8 cellular contexts compared by ENCODE assay signal in the genomic region with DNA sequence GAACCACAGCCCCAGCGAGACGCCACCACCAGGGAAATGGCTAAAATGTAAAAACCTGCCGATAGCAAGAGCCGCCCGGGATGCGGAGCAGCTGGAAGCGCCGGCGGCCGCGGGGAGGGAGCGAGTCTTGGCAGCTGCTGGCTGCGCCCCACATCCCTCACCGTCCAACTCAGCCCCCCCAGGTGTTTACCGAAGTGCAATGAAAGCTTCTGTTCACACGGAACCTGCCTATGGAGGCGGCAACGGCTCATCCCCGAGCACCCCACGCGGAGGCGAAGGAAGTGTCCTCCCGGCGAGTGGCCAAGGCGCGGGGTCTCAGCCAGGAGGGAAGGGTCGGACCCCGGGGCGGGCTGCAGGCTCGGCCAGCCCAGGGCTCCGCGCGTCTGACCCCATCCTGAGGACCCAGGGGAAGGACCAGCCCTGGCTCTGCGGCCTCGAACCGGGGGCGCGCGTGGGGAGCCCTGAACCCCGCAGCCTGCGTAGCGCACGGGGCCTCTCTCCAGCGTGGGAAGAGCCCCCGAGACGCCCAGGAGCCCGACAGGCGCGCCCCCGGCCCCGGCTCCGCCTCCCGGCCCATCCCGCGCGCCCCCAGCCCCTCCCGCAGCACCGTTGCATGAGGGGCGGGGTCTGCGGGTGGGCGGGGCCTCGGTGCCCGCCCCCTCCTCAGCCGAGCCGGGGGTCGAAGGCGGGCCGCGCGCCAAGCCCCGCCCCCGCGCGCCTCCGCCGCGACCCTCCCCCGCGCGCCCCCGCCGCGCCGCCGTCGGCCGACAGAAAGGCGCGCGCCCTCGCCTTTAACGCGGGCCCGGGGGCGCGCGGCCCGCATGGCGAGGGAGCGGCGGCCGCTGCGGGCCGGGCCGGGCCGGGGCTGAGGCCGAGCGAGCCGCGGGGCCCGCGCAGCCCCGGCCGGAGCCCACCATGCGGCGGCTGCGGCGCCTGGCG. TPM values are rescaled to one million over a fixed set of nuclear protein-coding genes. Genes with fewer than 3 reads are reported as not detected.
DNase-seq lines count a peak whose midpoint lies in the region; ATAC-seq and TF ChIP-seq lines count a peak whose summit lies in the region.

Gene DIPK1B, plus strand, starts transcription at position 822 of the 939 bp plus-strand sequence. Its CDS starts 94 bp downstream, at position 916.

- peak within 1 kb of the TSS in 3 of 4 donors; percentile 57 to 74 (median 67) for H3K4me3 Mint-ChIP-seq in CD4-positive, CD25-positive, alpha-beta regulatory T cell
- H3K4me3 Mint-ChIP-seq in activated B cell treated with CpG ODN at 0.5 μM for 24 hours, result peak within 1 kb of the TSS; percentile 69

- ATAC-seq in CD4-positive, CD25-positive, alpha-beta regulatory T cell (ENCODE audit: low read depth in 2 of 2), result peak; percentile 10 to 28
- peak; percentile 53 for ATAC-seq in activated B cell treated with CpG ODN at 0.5 μM for 24 hours (ENCODE audit: low read depth)
- no peak for ATAC-seq in HG02885 (IDR thresholded peaks at IDR 0.05; ENCODE audit: poor library complexity, unreplicated experiment)

- no peaks in the 10 kb centered on the region for H3K27me3 ChIP-seq in CD4-positive, CD25-positive, alpha-beta regulatory T cell (ENCODE audit: control insufficient read depth, insufficient read depth, low read length)
- no peaks in the 10 kb centered on the region for H3K27me3 ChIP-seq in left ventricle myocardium inferior (ENCODE audit: low read depth)

- no peak for TF ChIP-seq CTCF in LNCaP clone FGC (IDR thresholded peaks at IDR 0.05; ENCODE audit: control insufficient read depth, extremely low read depth, insufficient read depth)
- no peak for TF ChIP-seq CTCF in activated B cell treated with CpG ODN at 0.5 μM for 24 hours (IDR thresholded peaks at IDR 0.05)
- no peak for TF ChIP-seq CTCF in left ventricle myocardium inferior (IDR thresholded peaks at IDR 0.05; ENCODE audit: borderline replicate concordance)

- intact Hi-C loops in activated B cell treated with CpG ODN at 0.5 μM for 24 hours (cut with micrococcal nuclease), result loop anchor here (10.0 kb wide), 1 partner anchor 47 kb away; the partner anchor contains the start of gene EGFL7
- intact Hi-C loops in left ventricle myocardium inferior (cut with micrococcal nuclease), result no loop called here

- peaks cover 0 to 7% (median 0%) of the 10 kb centered on the region in 4 donors for H3K4me1 Mint-ChIP-seq in CD4-positive, CD25-positive, alpha-beta regulatory T cell
- peaks cover 24% of the 10 kb centered on the region for H3K4me1 Mint-ChIP-seq in activated B cell treated with CpG ODN at 0.5 μM for 24 hours

- no peaks in the 10 kb centered on the region for H3K9me3 ChIP-seq in CD4-positive, CD25-positive, alpha-beta regulatory T cell (ENCODE audit: control insufficient read depth in 2 of 2, low read length in 2 of 2)
- no peaks in the 10 kb centered on the region for H3K9me3 ChIP-seq in left ventricle myocardium inferior (replicated peaks)

- H3K27me3 Mint-ChIP-seq in CD4-positive, CD25-positive, alpha-beta regulatory T cell, result peaks cover 30% of the 10 kb centered on the region
- H3K27me3 Mint-ChIP-seq in activated B cell treated with CpG ODN at 0.5 μM for 24 hours, result peaks cover 14% of the 10 kb centered on the region

- POLR2A ChIA-PET in activated B cell treated with CpG ODN at 0.5 μM for 24 hours (lab: Charles Lee), result interaction anchor here (0.9 to 8.2 kb wide), 3 partner anchors 15 to 383 kb away, joined by 5 to 68 read pairs (median 7); no protein-coding TSS in a partner anchor

- no peaks in the 10 kb centered on the region for H3K9me3 Mint-ChIP-seq in CD4-positive, CD25-positive, alpha-beta regulatory T cell
- H3K9me3 Mint-ChIP-seq in activated B cell treated with CpG ODN at 0.5 μM for 24 hours, result no peaks in the 10 kb centered on the region

- CTCF ChIA-PET in activated B cell treated with CpG ODN at 0.5 μM for 24 hours (lab: Charles Lee), result no interaction called here

- no peak within 1 kb of the TSS for H3K4me3 ChIP-seq in CD4-positive, CD25-positive, alpha-beta regulatory T cell (ENCODE audit: low read depth, low read length)
- H3K4me3 ChIP-seq in LNCaP clone FGC (ENCODE audit: low read depth, low read length), result peak within 1 kb of the TSS; percentile 79
- peak within 1 kb of the TSS; percentile 81 for H3K4me3 ChIP-seq in left ventricle myocardium inferior
- peak within 1 kb of the TSS; percentile 53 for H3K4me3 ChIP-seq in skeletal muscle cell (ENCODE audit: low read depth, low read length)

- H3K27ac Mint-ChIP-seq in CD4-positive, CD25-positive, alpha-beta regulatory T cell, result no peak within 1 kb of the TSS
- H3K27ac Mint-ChIP-seq in activated B cell treated with CpG ODN at 0.5 μM for 24 hours, result no peak within 1 kb of the TSS

- no peak for DNase-seq in CD4-positive, CD25-positive, alpha-beta regulatory T cell
- DNase-seq in LNCaP clone FGC (ENCODE audit: low read depth), result no peak
- no peak for DNase-seq in activated B cell treated with CpG ODN at 0.5 μM for 24 hours
- DNase-seq in left ventricle myocardium inferior, result no peak
- DNase-seq in skeletal muscle cell (ENCODE audit: low read depth), result no peak
- DNase-seq in DMS79 (lab: John Stamatoyannopoulos, UW), result no peak
- DNase-seq in SHP77 treated with DMSO at 0.1 percent for 48 hours (lab: John Stamatoyannopoulos, UW), result no peak

- H3K36me3 Mint-ChIP-seq in CD4-positive, CD25-positive, alpha-beta regulatory T cell, result no peaks in the 10 kb centered on the region
- H3K36me3 Mint-ChIP-seq in activated B cell treated with CpG ODN at 0.5 μM for 24 hours (ENCODE audit: low read depth), result no peaks in the 10 kb centered on the region

- H3K27ac ChIP-seq in CD4-positive, CD25-positive, alpha-beta regulatory T cell (ENCODE audit: insufficient read depth, low read length, poor library complexity, severe bottlenecking), result no peak within 1 kb of the TSS
- peak within 1 kb of the TSS; percentile 91 for H3K27ac ChIP-seq in left ventricle myocardium inferior (replicated peaks)

- H3K4me1 ChIP-seq in CD4-positive, CD25-positive, alpha-beta regulatory T cell (ENCODE audit: control insufficient read depth, insufficient read depth, low read length, poor library complexity, severe bottlenecking), result peaks cover 9% of the 10 kb centered on the region
- H3K4me1 ChIP-seq in left ventricle myocardium inferior, result peaks cover 48% of the 10 kb centered on the region

- no peaks in the 10 kb centered on the region for H3K36me3 ChIP-seq in CD4-positive, CD25-positive, alpha-beta regulatory T cell (ENCODE audit: control insufficient read depth, insufficient read depth, low read length)
- no peaks in the 10 kb centered on the region for H3K36me3 ChIP-seq in left ventricle myocardium inferior

RNA-seq across cellular contexts. Expression of gene DIPK1B, which starts in this region (rescaled TPM):
- 1.3 TPM for total RNA-seq in CD4-positive, CD25-positive, alpha-beta regulatory T cell
- under 1 TPM in 1 of 4 donors, not detected in 3; 0.16 TPM for polyA plus RNA-seq in CD4-positive, CD25-positive, alpha-beta regulatory T cell
- total RNA-seq in activated B cell treated with CpG ODN at 0.5 μM for 24 hours (1.5 and 2.2 TPM in 2 replicates), left ventricle myocardium inferior (21.4 TPM)
